ENCODE assay signal across 31 cellular contexts in the genomic region with DNA sequence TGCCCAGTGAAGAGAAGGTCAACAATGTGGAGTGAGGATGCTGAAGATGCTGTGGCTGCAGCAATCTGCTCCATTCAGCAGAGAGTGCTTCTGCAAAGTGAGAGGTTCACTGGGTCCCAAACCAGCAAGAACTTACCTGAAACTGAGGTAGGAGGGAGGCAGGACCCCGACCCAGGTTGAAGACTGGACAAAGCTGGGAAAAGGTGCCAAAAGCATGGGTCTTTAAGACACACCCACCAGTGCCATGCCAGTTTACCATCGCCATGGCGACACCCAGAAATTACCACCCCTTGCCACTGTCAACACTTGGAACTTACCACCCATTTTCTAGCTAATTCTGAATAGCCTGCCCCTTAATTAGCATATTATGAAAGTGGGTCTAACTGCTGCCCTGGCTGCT.
"Had no signal": no experiment of that assay in that cellular context is flagged by ENCODE, and none has a peak within 500 bp of the region (broad histone marks: within the 10 kb centered on the region; RNA-seq: fewer than 3 reads in every experiment).

No MANE protein-coding gene starts in this region.

- H3K27ac Mint-ChIP-seq: activated B cell treated with CpG ODN at 0.5 μM for 24 hours; activated CD4-positive, alpha-beta memory T cell treated with anti-CD3 and anti-CD28 coated beads, Interleukin-2, amount 10 ng/mL, durations not matched to agents 7 days and 5 days; activated naive CD4-positive, alpha-beta T cell treated with anti-CD3 and anti-CD28 coated beads for 36 hours; activated naive CD4-positive, alpha-beta T cell treated with anti-CD3 and anti-CD28 coated beads, Interleukin-2, amount 50 U/mL, for 24 hours; activated naive CD8-positive, alpha-beta T cell treated with anti-CD3 and anti-CD28 coated beads for 36 hours; activated naive CD8-positive, alpha-beta T cell treated with anti-CD3 and anti-CD28 coated beads, Interleukin-2, amount 50 U/mL, for 24 hours; activated T-helper 1 cell treated with anti-CD3 and anti-CD28 coated beads, Interleukin-12 subunit alpha, Interleukin-12 subunit beta, Interleukin-2, Interleukin-4 antibody, amounts not matched to agents 30 ng/mL and 10 ng/mL and 1 ng/mL, durations not matched to agents 14 hours and 24 hours and 36 hours; activated T-helper 2 cell treated with anti-CD3 and anti-CD28 coated beads, Interferon-gamma antibody, Interleukin-2, Interleukin-4, amounts not matched to agents 10 μg/mL and 5 μg/mL and 100 μg/mL, durations not matched to agents 14 hours and 24 hours and 36 hours; T-helper 17 cell; T-helper 2 cell treated with Interferon-gamma antibody and Interleukin-4, amounts not matched to agents 5 μg/mL and 100 μg/mL, for 36 hours had no signal

- H3K4me3 Mint-ChIP-seq: activated B cell treated with CpG ODN at 0.5 μM for 24 hours; activated CD4-positive, alpha-beta memory T cell treated with anti-CD3 and anti-CD28 coated beads, Interleukin-2, amount 10 ng/mL, durations not matched to agents 7 days and 5 days; activated naive CD4-positive, alpha-beta T cell treated with anti-CD3 and anti-CD28 coated beads for 36 hours; activated naive CD4-positive, alpha-beta T cell treated with anti-CD3 and anti-CD28 coated beads, Interleukin-2, amount 50 U/mL, for 24 hours; activated naive CD8-positive, alpha-beta T cell treated with anti-CD3 and anti-CD28 coated beads for 36 hours; activated naive CD8-positive, alpha-beta T cell treated with anti-CD3 and anti-CD28 coated beads, Interleukin-2, amount 50 U/mL, for 24 hours; activated T-helper 1 cell treated with anti-CD3 and anti-CD28 coated beads, Interleukin-12 subunit alpha, Interleukin-12 subunit beta, Interleukin-2, Interleukin-4 antibody, amounts not matched to agents 30 ng/mL and 10 ng/mL and 1 ng/mL, durations not matched to agents 14 hours and 24 hours and 36 hours; T-helper 17 cell; T-helper 2 cell treated with Interferon-gamma antibody and Interleukin-4, amounts not matched to agents 5 μg/mL and 100 μg/mL, for 36 hours had no signal

- H3K9me3 Mint-ChIP-seq: activated B cell treated with CpG ODN at 0.5 μM for 24 hours; activated naive CD4-positive, alpha-beta T cell treated with anti-CD3 and anti-CD28 coated beads for 36 hours; activated naive CD4-positive, alpha-beta T cell treated with anti-CD3 and anti-CD28 coated beads, Interleukin-2, amount 50 U/mL, for 24 hours; activated naive CD8-positive, alpha-beta T cell treated with anti-CD3 and anti-CD28 coated beads for 36 hours; activated naive CD8-positive, alpha-beta T cell treated with anti-CD3 and anti-CD28 coated beads, Interleukin-2, amount 50 U/mL, for 24 hours; activated T-helper 1 cell treated with anti-CD3 and anti-CD28 coated beads, Interleukin-12 subunit alpha, Interleukin-12 subunit beta, Interleukin-2, Interleukin-4 antibody, amounts not matched to agents 30 ng/mL and 10 ng/mL and 1 ng/mL, durations not matched to agents 14 hours and 24 hours and 36 hours; activated T-helper 2 cell treated with anti-CD3 and anti-CD28 coated beads, Interferon-gamma antibody, Interleukin-2, Interleukin-4, amounts not matched to agents 10 μg/mL and 5 μg/mL and 100 μg/mL, durations not matched to agents 14 hours and 24 hours and 36 hours; T-helper 2 cell treated with Interferon-gamma antibody and Interleukin-4, amounts not matched to agents 5 μg/mL and 100 μg/mL, for 36 hours had no signal

- DNase-seq: activated B cell treated with CpG ODN at 0.5 μM for 24 hours; activated CD4-positive, alpha-beta memory T cell treated with anti-CD3 and anti-CD28 coated beads, Interleukin-2, amount 10 ng/mL, durations not matched to agents 7 days and 5 days; activated CD4-positive, alpha-beta T cell treated with anti-CD3 and anti-CD28 coated beads for 48 hours; activated CD4-positive, alpha-beta T cell treated with anti-CD3 and anti-CD28 coated beads, Interleukin-2, amount 50 U/mL, for 4 hours; activated CD8-positive, alpha-beta memory T cell treated with anti-CD3 and anti-CD28 coated beads, Interleukin-2, amount 50 U/mL, for 4 hours; activated effector memory CD4-positive, alpha-beta T cell treated with anti-CD3 and anti-CD28 coated beads, Interleukin-2, amount 50 U/mL, for 16 hours; activated naive CD4-positive, alpha-beta T cell treated with anti-CD3 and anti-CD28 coated beads for 36 hours; activated naive CD8-positive, alpha-beta T cell treated with anti-CD3 and anti-CD28 coated beads for 36 hours; activated naive CD8-positive, alpha-beta T cell treated with anti-CD3 and anti-CD28 coated beads, Interleukin-2, amount 50 U/mL, for 24 hours; activated T-cell treated with anti-CD3 and anti-CD28 coated beads, Interleukin-2, amount 50 U/mL, for 1 hour; activated T-cell treated with anti-CD3 and anti-CD28 coated beads, Interleukin-2, amount 50 U/mL, for 48 hours; adrenal gland; amygdala; aorta; body of pancreas; caudate nucleus; cerebellar nuclear complex; colonic mucosa; effector CD8-positive, alpha-beta T cell; esophagus squamous epithelium; foreskin melanocyte; T-helper 1 cell; T-helper 17 cell; T1000; WERI-Rb-1 had no signal

- H3K27me3 Mint-ChIP-seq: activated CD4-positive, alpha-beta memory T cell treated with anti-CD3 and anti-CD28 coated beads, Interleukin-2, amount 10 ng/mL, durations not matched to agents 7 days and 5 days; activated naive CD4-positive, alpha-beta T cell treated with anti-CD3 and anti-CD28 coated beads, Interleukin-2, amount 50 U/mL, for 24 hours; activated naive CD8-positive, alpha-beta T cell treated with anti-CD3 and anti-CD28 coated beads for 36 hours; activated naive CD8-positive, alpha-beta T cell treated with anti-CD3 and anti-CD28 coated beads, Interleukin-2, amount 50 U/mL, for 24 hours had no signal

- H3K36me3 Mint-ChIP-seq: activated naive CD4-positive, alpha-beta T cell treated with anti-CD3 and anti-CD28 coated beads, Interleukin-2, amount 50 U/mL, for 24 hours; activated naive CD8-positive, alpha-beta T cell treated with anti-CD3 and anti-CD28 coated beads for 36 hours had no signal

- H3K4me1 Mint-ChIP-seq: activated B cell treated with CpG ODN at 0.5 μM for 24 hours; activated CD4-positive, alpha-beta memory T cell treated with anti-CD3 and anti-CD28 coated beads, Interleukin-2, amount 10 ng/mL, durations not matched to agents 7 days and 5 days; activated naive CD4-positive, alpha-beta T cell treated with anti-CD3 and anti-CD28 coated beads, Interleukin-2, amount 50 U/mL, for 24 hours; activated naive CD8-positive, alpha-beta T cell treated with anti-CD3 and anti-CD28 coated beads for 36 hours; activated naive CD8-positive, alpha-beta T cell treated with anti-CD3 and anti-CD28 coated beads, Interleukin-2, amount 50 U/mL, for 24 hours; T-helper 17 cell had no signal

- ATAC-seq: activated CD4-positive, CD25-positive, alpha-beta regulatory T cell treated with anti-CD3 and anti-CD28 coated beads, Interleukin-2, amount 50 U/mL, for 24 hours; activated naive CD8-positive, alpha-beta T cell treated with anti-CD3 and anti-CD28 coated beads, Interleukin-2, amount 50 U/mL, for 24 hours; body of pancreas; gastroesophageal sphincter; T-helper 17 cell had no signal
